Comparison of ENCODE assay signal across 1 cellular context in genomic region chr4:911871-912490, GRCh38.
TF ChIP-seq lines count a peak whose summit lies in the region.

No MANE protein-coding gene starts in this region.

TF ChIP-seq in HepG2, 621 proteins besides CTCF, POLR2A, EP300 and RAD21:
- TF ChIP-seq HIVEP1 (CRISPR knock-in tag; IDR thresholded peaks at IDR 0.05): no peak
- TF ChIP-seq THAP9 (CRISPR knock-in tag; IDR thresholded peaks at IDR 0.05; ENCODE audit: borderline replicate concordance): no peak
- no peak for TF ChIP-seq AHDC1 (CRISPR knock-in tag; IDR thresholded peaks at IDR 0.05; ENCODE audit: borderline replicate concordance)
